In the genomic region with DNA sequence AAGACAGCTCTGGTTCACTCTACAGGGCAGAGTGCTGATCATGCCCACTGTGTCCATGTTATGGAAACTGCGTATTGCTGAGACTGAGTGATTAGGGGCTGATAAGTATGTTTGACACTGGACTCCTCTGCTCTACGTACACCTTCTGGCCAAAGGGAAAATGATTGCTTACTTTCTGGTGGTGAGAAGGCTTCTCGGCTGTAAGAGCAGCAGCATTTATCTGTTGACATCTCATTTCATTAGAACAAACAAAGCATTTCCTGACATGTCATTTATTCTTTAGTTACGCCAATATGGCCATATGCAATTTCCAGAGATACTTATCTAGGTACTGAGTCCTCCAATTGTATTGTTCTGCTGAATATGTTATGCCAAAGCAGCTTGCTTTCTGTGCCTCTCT, we compare ENCODE assay signal across 1 cellular context.
TF ChIP-seq lines count a peak whose summit lies in the region.

No MANE protein-coding gene starts in this region.

TF ChIP-seq in HepG2, 621 proteins besides CTCF, POLR2A, EP300 and RAD21 (continues in another document):
- TF ChIP-seq SNRNP70 (IDR thresholded peaks at IDR 0.05; ENCODE audit: low read depth, low read length): no peak
- TF ChIP-seq ZNF615 (CRISPR knock-in tag; IDR thresholded peaks at IDR 0.05; ENCODE audit: borderline replicate concordance): no peak
- TF ChIP-seq, protein P1, sequence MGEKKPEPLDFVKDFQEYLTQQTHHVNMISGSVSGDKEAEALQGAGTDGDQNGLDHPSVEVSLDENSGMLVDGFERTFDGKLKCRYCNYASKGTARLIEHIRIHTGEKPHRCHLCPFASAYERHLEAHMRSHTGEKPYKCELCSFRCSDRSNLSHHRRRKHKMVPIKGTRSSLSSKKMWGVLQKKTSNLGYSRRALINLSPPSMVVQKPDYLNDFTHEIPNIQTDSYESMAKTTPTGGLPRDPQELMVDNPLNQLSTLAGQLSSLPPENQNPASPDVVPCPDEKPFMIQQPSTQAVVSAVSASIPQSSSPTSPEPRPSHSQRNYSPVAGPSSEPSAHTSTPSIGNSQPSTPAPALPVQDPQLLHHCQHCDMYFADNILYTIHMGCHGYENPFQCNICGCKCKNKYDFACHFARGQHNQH (CRISPR knock-in tag; IDR thresholded peaks at IDR 0.05): 0 out of 2 replicates have a peak, but pooled peaks have one; percentile 40
- TF ChIP-seq, protein P2, sequence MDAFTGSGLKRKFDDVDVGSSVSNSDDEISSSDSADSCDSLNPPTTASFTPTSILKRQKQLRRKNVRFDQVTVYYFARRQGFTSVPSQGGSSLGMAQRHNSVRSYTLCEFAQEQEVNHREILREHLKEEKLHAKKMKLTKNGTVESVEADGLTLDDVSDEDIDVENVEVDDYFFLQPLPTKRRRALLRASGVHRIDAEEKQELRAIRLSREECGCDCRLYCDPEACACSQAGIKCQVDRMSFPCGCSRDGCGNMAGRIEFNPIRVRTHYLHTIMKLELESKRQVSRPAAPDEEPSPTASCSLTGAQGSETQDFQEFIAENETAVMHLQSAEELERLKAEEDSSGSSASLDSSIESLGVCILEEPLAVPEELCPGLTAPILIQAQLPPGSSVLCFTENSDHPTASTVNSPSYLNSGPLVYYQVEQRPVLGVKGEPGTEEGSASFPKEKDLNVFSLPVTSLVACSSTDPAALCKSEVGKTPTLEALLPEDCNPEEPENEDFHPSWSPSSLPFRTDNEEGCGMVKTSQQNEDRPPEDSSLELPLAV (CRISPR knock-in tag; conservative IDR thresholded peaks at IDR 0.05; ENCODE audit: low read depth): no peak
- no peak for TF ChIP-seq ELF4 (CRISPR knock-in tag; IDR thresholded peaks at IDR 0.05; ENCODE audit: borderline replicate concordance)
- no peak for TF ChIP-seq MAF1 (CRISPR knock-in tag; IDR thresholded peaks at IDR 0.05; ENCODE audit: borderline replicate concordance)
- TF ChIP-seq ZNF143 (CRISPR knock-in tag; IDR thresholded peaks at IDR 0.05): no peak
- no peak for TF ChIP-seq HNF4A (CRISPR knock-in tag; IDR thresholded peaks at IDR 0.05)
- no peak for TF ChIP-seq ZNF567 (CRISPR knock-in tag; IDR thresholded peaks at IDR 0.05; ENCODE audit: borderline replicate concordance)
- TF ChIP-seq ZNF468 (CRISPR knock-in tag; IDR thresholded peaks at IDR 0.05): no peak
- 0 out of 2 replicates have a peak, but pooled peaks have one; percentile 22 for TF ChIP-seq RXRB (CRISPR knock-in tag; IDR thresholded peaks at IDR 0.05; ENCODE audit: borderline replicate concordance)
- TF ChIP-seq SP1 (IDR thresholded peaks at IDR 0.05): no peak
- TF ChIP-seq SP1 (CRISPR knock-in tag; IDR thresholded peaks at IDR 0.05): no peak
- TF ChIP-seq RFX5 (IDR thresholded peaks at IDR 0.05; ENCODE audit: low read depth, low read length): no peak
- TF ChIP-seq ZNF780A (CRISPR knock-in tag; IDR thresholded peaks at IDR 0.05): no peak
- no peak for TF ChIP-seq FOXK1 (CRISPR knock-in tag; IDR thresholded peaks at IDR 0.05; ENCODE audit: borderline replicate concordance, low read depth)
- TF ChIP-seq, protein P3, sequence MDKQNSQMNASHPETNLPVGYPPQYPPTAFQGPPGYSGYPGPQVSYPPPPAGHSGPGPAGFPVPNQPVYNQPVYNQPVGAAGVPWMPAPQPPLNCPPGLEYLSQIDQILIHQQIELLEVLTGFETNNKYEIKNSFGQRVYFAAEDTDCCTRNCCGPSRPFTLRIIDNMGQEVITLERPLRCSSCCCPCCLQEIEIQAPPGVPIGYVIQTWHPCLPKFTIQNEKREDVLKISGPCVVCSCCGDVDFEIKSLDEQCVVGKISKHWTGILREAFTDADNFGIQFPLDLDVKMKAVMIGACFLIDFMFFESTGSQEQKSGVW (CRISPR knock-in tag; IDR thresholded peaks at IDR 0.05; ENCODE audit: borderline replicate concordance): no peak
- no peak for TF ChIP-seq ZNF232 (CRISPR knock-in tag; IDR thresholded peaks at IDR 0.05; ENCODE audit: borderline replicate concordance)
- no peak for TF ChIP-seq ZNF337 (CRISPR knock-in tag; IDR thresholded peaks at IDR 0.05; ENCODE audit: borderline replicate concordance, low read depth)
- no peak for TF ChIP-seq NCOA5 (CRISPR knock-in tag; IDR thresholded peaks at IDR 0.05)
- no peak for TF ChIP-seq ZNF883 (CRISPR knock-in tag; IDR thresholded peaks at IDR 0.05; ENCODE audit: not compliant biosample characterization)
- TF ChIP-seq ZNF761 (CRISPR knock-in tag; conservative IDR thresholded peaks at IDR 0.05): no peak
- no peak for TF ChIP-seq HNRNPL (IDR thresholded peaks at IDR 0.05; ENCODE audit: low read depth, low read length)
- TF ChIP-seq, protein P4, sequence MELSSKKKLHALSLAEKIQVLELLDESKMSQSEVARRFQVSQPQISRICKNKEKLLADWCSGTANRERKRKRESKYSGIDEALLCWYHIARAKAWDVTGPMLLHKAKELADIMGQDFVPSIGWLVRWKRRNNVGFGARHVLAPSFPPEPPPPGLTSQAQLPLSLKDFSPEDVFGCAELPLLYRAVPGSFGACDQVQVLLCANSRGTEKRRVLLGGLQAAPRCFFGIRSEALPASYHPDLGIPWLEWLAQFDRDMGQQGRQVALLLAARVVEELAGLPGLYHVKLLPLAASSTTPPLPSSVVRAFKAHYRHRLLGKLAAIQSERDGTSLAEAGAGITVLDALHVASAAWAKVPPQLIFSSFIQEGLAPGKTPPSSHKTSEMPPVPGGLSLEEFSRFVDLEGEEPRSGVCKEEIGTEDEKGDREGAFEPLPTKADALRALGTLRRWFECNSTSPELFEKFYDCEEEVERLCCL (CRISPR knock-in tag; IDR thresholded peaks at IDR 0.05; ENCODE audit: borderline replicate concordance): no peak
- TF ChIP-seq, protein P5, sequence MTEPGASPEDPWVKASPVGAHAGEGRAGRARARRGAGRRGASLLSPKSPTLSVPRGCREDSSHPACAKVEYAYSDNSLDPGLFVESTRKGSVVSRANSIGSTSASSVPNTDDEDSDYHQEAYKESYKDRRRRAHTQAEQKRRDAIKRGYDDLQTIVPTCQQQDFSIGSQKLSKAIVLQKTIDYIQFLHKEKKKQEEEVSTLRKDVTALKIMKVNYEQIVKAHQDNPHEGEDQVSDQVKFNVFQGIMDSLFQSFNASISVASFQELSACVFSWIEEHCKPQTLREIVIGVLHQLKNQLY (CRISPR knock-in tag; IDR thresholded peaks at IDR 0.05): 0 out of 2 replicates have a peak, but pooled peaks have one; percentile 31
- TF ChIP-seq ZNF326 (CRISPR knock-in tag; IDR thresholded peaks at IDR 0.05; ENCODE audit: borderline replicate concordance): no peak
- no peak for TF ChIP-seq ZNF17 (CRISPR knock-in tag; IDR thresholded peaks at IDR 0.05)
- no peak for TF ChIP-seq TBX3 (IDR thresholded peaks at IDR 0.05; ENCODE audit: borderline replicate concordance)
- no peak for TF ChIP-seq ZNF678 (CRISPR knock-in tag; IDR thresholded peaks at IDR 0.05)
- TF ChIP-seq TOPORS (CRISPR knock-in tag; IDR thresholded peaks at IDR 0.05): no peak
- peak; percentile 43; the same call in 1 of the 2 replicates for TF ChIP-seq ISL2 (CRISPR knock-in tag; IDR thresholded peaks at IDR 0.05)
- TF ChIP-seq, protein P6, sequence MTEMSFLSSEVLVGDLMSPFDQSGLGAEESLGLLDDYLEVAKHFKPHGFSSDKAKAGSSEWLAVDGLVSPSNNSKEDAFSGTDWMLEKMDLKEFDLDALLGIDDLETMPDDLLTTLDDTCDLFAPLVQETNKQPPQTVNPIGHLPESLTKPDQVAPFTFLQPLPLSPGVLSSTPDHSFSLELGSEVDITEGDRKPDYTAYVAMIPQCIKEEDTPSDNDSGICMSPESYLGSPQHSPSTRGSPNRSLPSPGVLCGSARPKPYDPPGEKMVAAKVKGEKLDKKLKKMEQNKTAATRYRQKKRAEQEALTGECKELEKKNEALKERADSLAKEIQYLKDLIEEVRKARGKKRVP (CRISPR knock-in tag; IDR thresholded peaks at IDR 0.05): 0 out of 4 replicates have a peak, but pooled peaks of 1 of the 2 experiments have one; percentile 12
- TF ChIP-seq, protein P7, sequence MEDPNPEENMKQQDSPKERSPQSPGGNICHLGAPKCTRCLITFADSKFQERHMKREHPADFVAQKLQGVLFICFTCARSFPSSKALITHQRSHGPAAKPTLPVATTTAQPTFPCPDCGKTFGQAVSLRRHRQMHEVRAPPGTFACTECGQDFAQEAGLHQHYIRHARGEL (CRISPR knock-in tag; IDR thresholded peaks at IDR 0.05): no peak
- no peak for TF ChIP-seq ZSCAN21 (CRISPR knock-in tag; IDR thresholded peaks at IDR 0.05; ENCODE audit: borderline replicate concordance)
- TF ChIP-seq SKI (IDR thresholded peaks at IDR 0.05; ENCODE audit: partially characterized antibody): no peak
- TF ChIP-seq, protein P8, sequence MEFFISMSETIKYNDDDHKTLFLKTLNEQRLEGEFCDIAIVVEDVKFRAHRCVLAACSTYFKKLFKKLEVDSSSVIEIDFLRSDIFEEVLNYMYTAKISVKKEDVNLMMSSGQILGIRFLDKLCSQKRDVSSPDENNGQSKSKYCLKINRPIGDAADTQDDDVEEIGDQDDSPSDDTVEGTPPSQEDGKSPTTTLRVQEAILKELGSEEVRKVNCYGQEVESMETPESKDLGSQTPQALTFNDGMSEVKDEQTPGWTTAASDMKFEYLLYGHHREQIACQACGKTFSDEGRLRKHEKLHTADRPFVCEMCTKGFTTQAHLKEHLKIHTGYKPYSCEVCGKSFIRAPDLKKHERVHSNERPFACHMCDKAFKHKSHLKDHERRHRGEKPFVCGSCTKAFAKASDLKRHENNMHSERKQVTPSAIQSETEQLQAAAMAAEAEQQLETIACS (CRISPR knock-in tag; IDR thresholded peaks at IDR 0.05): no peak
- no peak for TF ChIP-seq ARNT (IDR thresholded peaks at IDR 0.05)
- TF ChIP-seq CREM (IDR thresholded peaks at IDR 0.05): no peak
- no peak for TF ChIP-seq CREM (CRISPR knock-in tag; IDR thresholded peaks at IDR 0.05)
- no peak for TF ChIP-seq NFYB (CRISPR knock-in tag; IDR thresholded peaks at IDR 0.05)
- TF ChIP-seq PHF21A (CRISPR knock-in tag; IDR thresholded peaks at IDR 0.05): no peak
- TF ChIP-seq, protein P9, sequence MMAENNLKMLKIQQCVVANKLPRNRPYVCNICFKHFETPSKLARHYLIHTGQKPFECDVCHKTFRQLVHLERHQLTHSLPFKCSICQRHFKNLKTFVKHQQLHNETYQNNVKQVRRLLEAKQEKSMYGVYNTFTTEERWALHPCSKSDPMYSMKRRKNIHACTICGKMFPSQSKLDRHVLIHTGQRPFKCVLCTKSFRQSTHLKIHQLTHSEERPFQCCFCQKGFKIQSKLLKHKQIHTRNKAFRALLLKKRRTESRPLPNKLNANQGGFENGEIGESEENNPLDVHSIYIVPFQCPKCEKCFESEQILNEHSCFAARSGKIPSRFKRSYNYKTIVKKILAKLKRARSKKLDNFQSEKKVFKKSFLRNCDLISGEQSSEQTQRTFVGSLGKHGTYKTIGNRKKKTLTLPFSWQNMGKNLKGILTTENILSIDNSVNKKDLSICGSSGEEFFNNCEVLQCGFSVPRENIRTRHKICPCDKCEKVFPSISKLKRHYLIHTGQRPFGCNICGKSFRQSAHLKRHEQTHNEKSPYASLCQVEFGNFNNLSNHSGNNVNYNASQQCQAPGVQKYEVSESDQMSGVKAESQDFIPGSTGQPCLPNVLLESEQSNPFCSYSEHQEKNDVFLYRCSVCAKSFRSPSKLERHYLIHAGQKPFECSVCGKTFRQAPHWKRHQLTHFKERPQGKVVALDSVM (CRISPR knock-in tag; IDR thresholded peaks at IDR 0.05): no peak
- TF ChIP-seq, protein P10, sequence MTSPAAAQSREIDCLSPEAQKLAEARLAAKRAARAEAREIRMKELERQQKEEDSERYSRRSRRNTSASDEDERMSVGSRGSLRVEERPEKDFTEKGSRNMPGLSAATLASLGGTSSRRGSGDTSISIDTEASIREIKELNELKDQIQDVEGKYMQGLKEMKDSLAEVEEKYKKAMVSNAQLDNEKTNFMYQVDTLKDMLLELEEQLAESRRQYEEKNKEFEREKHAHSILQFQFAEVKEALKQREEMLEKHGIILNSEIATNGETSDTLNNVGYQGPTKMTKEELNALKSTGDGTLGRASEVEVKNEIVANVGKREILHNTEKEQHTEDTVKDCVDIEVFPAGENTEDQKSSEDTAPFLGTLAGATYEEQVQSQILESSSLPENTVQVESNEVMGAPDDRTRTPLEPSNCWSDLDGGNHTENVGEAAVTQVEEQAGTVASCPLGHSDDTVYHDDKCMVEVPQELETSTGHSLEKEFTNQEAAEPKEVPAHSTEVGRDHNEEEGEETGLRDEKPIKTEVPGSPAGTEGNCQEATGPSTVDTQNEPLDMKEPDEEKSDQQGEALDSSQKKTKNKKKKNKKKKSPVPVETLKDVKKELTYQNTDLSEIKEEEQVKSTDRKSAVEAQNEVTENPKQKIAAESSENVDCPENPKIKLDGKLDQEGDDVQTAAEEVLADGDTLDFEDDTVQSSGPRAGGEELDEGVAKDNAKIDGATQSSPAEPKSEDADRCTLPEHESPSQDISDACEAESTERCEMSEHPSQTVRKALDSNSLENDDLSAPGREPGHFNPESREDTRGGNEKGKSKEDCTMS (CRISPR knock-in tag; conservative IDR thresholded peaks at IDR 0.05): no peak
- TF ChIP-seq CREB1 (IDR thresholded peaks at IDR 0.05): no peak
- TF ChIP-seq CREB1 (CRISPR knock-in tag; IDR thresholded peaks at IDR 0.05): no peak
- no peak for TF ChIP-seq ZNF652 (CRISPR knock-in tag; IDR thresholded peaks at IDR 0.05; ENCODE audit: borderline replicate concordance, low read depth)
- no peak for TF ChIP-seq FOXM1 (CRISPR knock-in tag; IDR thresholded peaks at IDR 0.05)
- TF ChIP-seq ZNF224 (CRISPR knock-in tag; IDR thresholded peaks at IDR 0.05): no peak
- TF ChIP-seq, protein P11, sequence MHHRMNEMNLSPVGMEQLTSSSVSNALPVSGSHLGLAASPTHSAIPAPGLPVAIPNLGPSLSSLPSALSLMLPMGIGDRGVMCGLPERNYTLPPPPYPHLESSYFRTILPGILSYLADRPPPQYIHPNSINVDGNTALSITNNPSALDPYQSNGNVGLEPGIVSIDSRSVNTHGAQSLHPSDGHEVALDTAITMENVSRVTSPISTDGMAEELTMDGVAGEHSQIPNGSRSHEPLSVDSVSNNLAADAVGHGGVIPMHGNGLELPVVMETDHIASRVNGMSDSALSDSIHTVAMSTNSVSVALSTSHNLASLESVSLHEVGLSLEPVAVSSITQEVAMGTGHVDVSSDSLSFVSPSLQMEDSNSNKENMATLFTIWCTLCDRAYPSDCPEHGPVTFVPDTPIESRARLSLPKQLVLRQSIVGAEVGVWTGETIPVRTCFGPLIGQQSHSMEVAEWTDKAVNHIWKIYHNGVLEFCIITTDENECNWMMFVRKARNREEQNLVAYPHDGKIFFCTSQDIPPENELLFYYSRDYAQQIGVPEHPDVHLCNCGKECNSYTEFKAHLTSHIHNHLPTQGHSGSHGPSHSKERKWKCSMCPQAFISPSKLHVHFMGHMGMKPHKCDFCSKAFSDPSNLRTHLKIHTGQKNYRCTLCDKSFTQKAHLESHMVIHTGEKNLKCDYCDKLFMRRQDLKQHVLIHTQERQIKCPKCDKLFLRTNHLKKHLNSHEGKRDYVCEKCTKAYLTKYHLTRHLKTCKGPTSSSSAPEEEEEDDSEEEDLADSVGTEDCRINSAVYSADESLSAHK (CRISPR knock-in tag; IDR thresholded peaks at IDR 0.05; ENCODE audit: borderline replicate concordance): no peak
- no peak for TF ChIP-seq NCOR1 (IDR thresholded peaks at IDR 0.05; ENCODE audit: borderline replicate concordance, low read length)
- TF ChIP-seq ZBTB3 (CRISPR knock-in tag; IDR thresholded peaks at IDR 0.05; ENCODE audit: borderline replicate concordance, low read depth): no peak
- TF ChIP-seq GTF3A (CRISPR knock-in tag; conservative IDR thresholded peaks at IDR 0.05): no peak
